In the genomic region with DNA sequence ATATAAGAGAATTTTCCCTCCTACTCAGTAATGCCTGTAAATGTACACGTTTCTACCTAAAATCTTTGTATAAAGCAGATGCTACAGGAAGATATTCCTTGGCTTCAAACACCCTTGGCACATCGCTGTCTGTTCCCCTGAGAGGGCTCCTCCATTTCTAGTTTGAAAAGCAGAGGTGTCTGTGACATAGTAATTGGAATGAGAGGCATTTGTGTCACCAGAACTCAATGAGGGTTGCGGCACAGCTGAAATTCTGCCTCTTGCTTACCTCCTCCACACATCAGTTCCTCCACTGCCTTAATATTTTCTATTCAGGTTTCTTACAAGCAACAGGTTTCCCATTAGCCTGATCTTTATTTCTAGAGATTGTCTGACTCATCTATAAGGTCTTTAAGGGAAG, we compare ENCODE assay signal across 4 cellular contexts.
"Had no signal": no experiment of that assay in that cellular context is flagged by ENCODE, and none has a peak within 500 bp of the region (broad histone marks: within the 10 kb centered on the region; RNA-seq: fewer than 3 reads in every experiment).

No MANE protein-coding gene starts in this region.

- DNase-seq: H9, HCEC 1CT, KBM-7 had no signal

- H3K4me2 ChIP-seq: GM23338 had no signal

- H3K4me3 ChIP-seq: GM23338 had no signal

- H2AFZ ChIP-seq: GM23338 had no signal
